8 cellular contexts compared by ENCODE assay signal in the genomic region with DNA sequence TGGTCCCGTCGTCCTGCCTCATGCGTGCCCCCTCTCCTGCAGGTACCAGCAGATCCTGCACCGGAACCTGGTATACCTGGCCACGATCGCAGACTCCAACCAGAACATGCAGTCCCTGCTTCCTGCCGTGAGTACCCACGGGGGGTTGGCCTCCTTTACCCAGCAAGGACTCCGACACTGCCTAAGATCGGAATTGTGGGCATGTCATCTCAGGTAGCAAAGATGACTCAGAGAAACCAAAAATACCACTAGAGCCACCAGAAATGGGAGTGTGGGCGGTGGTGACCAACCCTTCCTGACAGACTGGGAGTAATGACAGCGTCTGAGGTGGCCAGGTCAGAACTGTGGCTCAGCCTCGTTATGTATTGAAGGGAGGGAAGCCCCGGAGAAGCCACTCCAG. TPM values are rescaled to one million over a fixed set of nuclear protein-coding genes. Genes with fewer than 3 reads are reported as not detected.
DNase-seq lines count a peak whose midpoint lies in the region; ATAC-seq and TF ChIP-seq lines count a peak whose summit lies in the region.

No MANE protein-coding gene starts in this region.

- H3K4me1 ChIP-seq in endodermal cell (ENCODE audit: control insufficient read depth, insufficient read depth, low read length), result peaks cover 2% of the 10 kb centered on the region

- no peaks in the 10 kb centered on the region for H3K27me3 ChIP-seq in GM06990 (replicated peaks; ENCODE audit: control insufficient read depth, insufficient read depth, low read length)
- H3K27me3 ChIP-seq in endodermal cell (ENCODE audit: control insufficient read depth, insufficient read depth, low read length, poor library complexity, severe bottlenecking), result no peaks in the 10 kb centered on the region

- no peak for TF ChIP-seq RAD21 in Ishikawa (IDR thresholded peaks at IDR 0.05; ENCODE audit: low read depth)

- H3K9me3 Mint-ChIP-seq in endodermal cell, result no peaks in the 10 kb centered on the region

- H3K4me1 Mint-ChIP-seq in endodermal cell, result peaks cover 11% of the 10 kb centered on the region

- TF ChIP-seq CTCF in GM06990 (IDR thresholded peaks at IDR 0.05; ENCODE audit: insufficient read depth, low read length, poor library complexity, severe bottlenecking) (no peak), endodermal cell (conservative IDR thresholded peaks at IDR 0.05) (no peak)

- H3K27ac ChIP-seq in endodermal cell (ENCODE audit: low read depth, low read length), result no peak overlapping the region

- peaks cover 27% of the 10 kb centered on the region for H3K36me3 Mint-ChIP-seq in endodermal cell (ENCODE audit: low read depth)

- H3K9me3 ChIP-seq in endodermal cell (ENCODE audit: control insufficient read depth, low read length), result no peaks in the 10 kb centered on the region

- WGBS in endodermal cell (ENCODE audit: insufficient coverage in 1 of 2, insufficient read length in 1 of 2), 2 experiments, result 91 to 98% methylated on average over 11 to 13 of the region's 14 CpGs

- H3K36me3 ChIP-seq in GM06990 (ENCODE audit: control insufficient read depth, insufficient read depth, low read length) (peaks cover 19% of the 10 kb centered on the region), endodermal cell (ENCODE audit: control insufficient read depth, insufficient read depth, low read length) (peaks cover 39% of the 10 kb centered on the region)

- TF ChIP-seq EP300 in Ishikawa (IDR thresholded peaks at IDR 0.05; ENCODE audit: borderline replicate concordance), result no peak

- H3K4me3 ChIP-seq in GM06990 (replicated peaks; ENCODE audit: low read depth, low read length) (peak overlapping the region; percentile 21; the same call in 1 of the 2 replicates), endodermal cell (ENCODE audit: low read length) (no peak overlapping the region)

- no peaks in the 10 kb centered on the region for H3K27me3 Mint-ChIP-seq in endodermal cell (ENCODE audit: insufficient read depth)

- DNase-seq in GM06990 (ENCODE audit: extremely low read depth, insufficient read length) (no peak), NCI-H1105 (lab: John Stamatoyannopoulos, UW) (no peak), endodermal cell (no peak)
- DNase-seq in activated T-helper 9 cell treated with anti-CD3 and anti-CD28 coated beads, Interleukin-2, amount 50 U/mL, for 16 hours (ENCODE audit: low read depth), result peak; percentile 59
- peak; percentile 43 for DNase-seq in stimulated activated CD4-positive, alpha-beta T cell treated with anti-CD3 and anti-CD28 coated beads, Interleukin-12 subunit alpha, Interleukin-12 subunit beta, amount 100 ng/mL, for 4 hours

- H3K4me3 Mint-ChIP-seq in endodermal cell, result no peak overlapping the region

- H3K9ac ChIP-seq in endodermal cell (ENCODE audit: extremely low read depth, low read length, poor library complexity, severe bottlenecking), result no peak overlapping the region

- H3K27ac Mint-ChIP-seq in endodermal cell, result no peak overlapping the region

- no peak for ATAC-seq in HG03196 (IDR thresholded peaks at IDR 0.05; ENCODE audit: unreplicated experiment)
- no peak for ATAC-seq in HG02884 (IDR thresholded peaks at IDR 0.05; ENCODE audit: unreplicated experiment)

TF ChIP-seq in Ishikawa, 13 proteins besides CTCF, POLR2A, EP300 and RAD21:
- no peak for TF ChIP-seq TEAD4 (IDR thresholded peaks at IDR 0.05)
- peak; percentile 83 for TF ChIP-seq EGR1 (IDR thresholded peaks at IDR 0.05)
TF ChIP-seq in Ishikawa: peak in this region for 1.

RNA-seq across cellular contexts. Expression of a gene that starts 16.3 kb away (rescaled TPM):
- total RNA-seq in endodermal cell, result 10 to 100 TPM; 23.2 to 28.8 TPM
- polyA plus RNA-seq in endodermal cell (2013, experiment 1 of 2), result 26.8 TPM
- 25.7 TPM for polyA plus RNA-seq in endodermal cell (2013, experiment 2 of 2)

RNA-seq across cellular contexts. Expression of a gene that starts 16.6 kb away (rescaled TPM):
- 100 to 1,000 TPM; 279 to 280 TPM for total RNA-seq in endodermal cell
- 253 TPM for polyA plus RNA-seq in endodermal cell (2013, experiment 1 of 2)
- 256 TPM for polyA plus RNA-seq in endodermal cell (2013, experiment 2 of 2)

RNA-seq across cellular contexts. Expression of a gene that starts 23.0 kb away (rescaled TPM):
- total RNA-seq in endodermal cell, result 10 to 100 TPM; 28.2 to 29.6 TPM
- 23.8 TPM for polyA plus RNA-seq in endodermal cell (2013, experiment 1 of 2)
- 21.6 TPM for polyA plus RNA-seq in endodermal cell (2013, experiment 2 of 2)

RNA-seq across cellular contexts. Expression of a gene that starts 37.6 kb away (rescaled TPM):
- 10 to 100 TPM; 89.1 to 91.1 TPM for total RNA-seq in endodermal cell
- polyA plus RNA-seq in endodermal cell (2013, experiment 1 of 2), result 74.6 TPM
- 61.5 TPM for polyA plus RNA-seq in endodermal cell (2013, experiment 2 of 2)

Comparison
In these comparisons a context has a peak if more than half of its experiments do, and no peak if none do; other contexts are left out.
1. DNase-seq: peak in activated T-helper 9 cell treated with anti-CD3 and anti-CD28 coated beads, Interleukin-2, amount 50 U/mL, for 16 hours (single experiment) and stimulated activated CD4-positive, alpha-beta T cell treated with anti-CD3 and anti-CD28 coated beads, Interleukin-12 subunit alpha, Interleukin-12 subunit beta, amount 100 ng/mL, for 4 hours (single experiment); none in GM06990 (single experiment), NCI-H1105 (single experiment) and endodermal cell (single experiment).